In genomic region chr10:123134915-123135414, GRCh38 we compare ENCODE assay signal across 9 cellular contexts. TPM values are rescaled to one million over a fixed set of nuclear protein-coding genes. Genes with fewer than 3 reads are reported as not detected.
A peak's percentile ranks its signal among the peaks of the same experiment; 100 is the strongest.
DNase-seq lines count a peak whose midpoint lies in the region; ATAC-seq and TF ChIP-seq lines count a peak whose summit lies in the region.
"Had no signal": no experiment of that assay in that cellular context is flagged by ENCODE, and none has a peak within 500 bp of the region (broad histone marks: within the 10 kb centered on the region; RNA-seq: fewer than 3 reads in every experiment).

No MANE protein-coding gene starts in this region.

- peaks cover 29% of the 10 kb centered on the region for H3K4me1 ChIP-seq in A673 (ENCODE audit: insufficient read depth, low read length, poor library complexity, severe bottlenecking)

- DNase-seq in A673 (ENCODE audit: low spot score) = no peak
- DNase-seq in GM10248 (ENCODE audit: extremely low spot score) = peak; percentile 50
- DNase-seq in T-helper 17 cell = no peak
- peak; percentile 54 for DNase-seq in iPS-NIHi11 (ENCODE audit: low spot score)
- no peak for DNase-seq in AML-193 (lab: John Stamatoyannopoulos, UW)
- DNase-seq in inferior parietal cortex (ENCODE audit: extremely low spot score) = no peak
- no peak for DNase-seq in NCI-H446 treated with DMSO at 0.1 percent for 48 hours (lab: John Stamatoyannopoulos, UW)
- DNase-seq: NCI-H1417 treated with DMSO at 0.1 percent for 48 hours had no signal

- H3K27ac ChIP-seq in A673 (ENCODE audit: low read depth, low read length, poor library complexity, severe bottlenecking) = no peak overlapping the region

- H3K27me3 ChIP-seq in A673 (replicated peaks; ENCODE audit: insufficient read depth, low read depth, low read length, poor library complexity) = peaks cover 99% of the 10 kb centered on the region

- no peaks in the 10 kb centered on the region for H3K36me3 ChIP-seq in A673 (ENCODE audit: insufficient read depth, low read length, poor library complexity, severe bottlenecking)

- H3K4me3 ChIP-seq in A673 (ENCODE audit: low read depth, low read length, poor library complexity, severe bottlenecking) = peak overlapping the region; percentile 45

- peaks cover 79% of the 10 kb centered on the region for H3K27me3 Mint-ChIP-seq in T-helper 17 cell

- H3K27ac Mint-ChIP-seq in T-helper 17 cell = peak overlapping the region; percentile 67

- no peaks in the 10 kb centered on the region for H3K9me3 ChIP-seq in A673 (ENCODE audit: low read depth, low read length, poor library complexity, severe bottlenecking)
- no peaks in the 10 kb centered on the region for H3K9me3 ChIP-seq in T-helper 17 cell (ENCODE audit: control insufficient read depth, low read length, poor library complexity, severe bottlenecking)

- peak overlapping the region; percentile 69 for H3K4me3 Mint-ChIP-seq in T-helper 17 cell

- peaks cover 26% of the 10 kb centered on the region for H3K4me1 Mint-ChIP-seq in T-helper 17 cell

- TF ChIP-seq CTCF in A673 (conservative IDR thresholded peaks at IDR 0.05; ENCODE audit: low read depth, low read length) = no peak
- TF ChIP-seq CTCF in GM10248 (IDR thresholded peaks at IDR 0.05; ENCODE audit: control extremely low read depth, extremely low read depth, low read depth, missing control alignments) = no peak

- intact Hi-C loops in A673 (cut with micrococcal nuclease; ENCODE audit: unreplicated experiment) = loop anchor here (5.0 kb wide), 1 partner anchor 292 kb away; no protein-coding TSS in a partner anchor

- CTCF ChIA-PET in A673 (lab: Charles Lee) = interaction anchor here (1.1 kb wide), 1 partner anchor 90 kb away, joined by 3 read pairs; no protein-coding TSS in a partner anchor
- CTCF ChIA-PET in GM10248 (lab: Yijun Ruan, JAX) = interaction anchor here (1.0 to 2.5 kb wide), 10 partner anchors 10 to 439 kb away, joined by 4 to 22 read pairs (median 11); no protein-coding TSS in a partner anchor

- peaks cover 4% of the 10 kb centered on the region for H3K36me3 Mint-ChIP-seq in T-helper 17 cell (ENCODE audit: low read depth)

- ATAC-seq in T-helper 17 cell = no peak
- ATAC-seq in HG03442 (IDR thresholded peaks at IDR 0.05; ENCODE audit: unreplicated experiment) = no peak

- POLR2A ChIA-PET in A673 (lab: Charles Lee; ENCODE audit: low non-redundant PET) (no interaction called here), GM10248 (lab: Yijun Ruan, JAX) (interaction anchor here (0.6 kb wide), 1 partner anchor 127 kb away, joined by 3 read pairs; no protein-coding TSS in a partner anchor)

- BruUV-seq in A673 (replicated peaks; lab: Mats Ljungman, UMichigan) = no TSS peak

RNA-seq across cellular contexts. Expression of gene HMX3, which starts 0.8 kb away (rescaled TPM):
- 0.26 TPM in 1 of 2 replicates, not detected in the other for total RNA-seq in A673 (2021)
- total RNA-seq in T-helper 17 cell = under 1 TPM in 1 of 2 donors, not detected in 1; 0.39 TPM

RNA-seq across cellular contexts. Expression of gene HMX2, which starts 13.0 kb away (rescaled TPM):
- total RNA-seq in A673 (2021) = not detected in 2 replicates
- not detected for total RNA-seq in T-helper 17 cell

RNA-seq across cellular contexts. Expression of gene BUB3, which starts 19.2 kb away (rescaled TPM):
- total RNA-seq in A673 (2021) = 196 and 207 TPM in 2 replicates
- 100 to 1,000 TPM; 105 to 111 TPM for total RNA-seq in T-helper 17 cell

Comparison
In these comparisons a context has a peak if more than half of its experiments do, and no peak if none do; other contexts are left out.
1. DNase-seq: peak in GM10248 (single experiment) and iPS-NIHi11 (single experiment); none in A673 (single experiment), T-helper 17 cell (0 of 3), AML-193 (0 of 2), inferior parietal cortex (single experiment) and NCI-H446 treated with DMSO at 0.1 percent for 48 hours (single experiment).